ENCODE assay signal across 8 cellular contexts in genomic region chr1:236753554-236753953, GRCh38. TPM values are rescaled to one million over a fixed set of nuclear protein-coding genes. Genes with fewer than 3 reads are reported as not detected.
A peak's percentile ranks its signal among the peaks of the same experiment; 100 is the strongest.
DNase-seq lines count a peak whose midpoint lies in the region; ATAC-seq, FAIRE-seq and TF ChIP-seq lines count a peak whose summit lies in the region.

No MANE protein-coding gene starts in this region.

- H3K9me3 ChIP-seq in MM.1S (replicated peaks; ENCODE audit: insufficient read depth, low read length) (no peaks in the 10 kb centered on the region), K562 (replicated peaks; ENCODE audit: control insufficient read depth, insufficient read depth, low read depth, low read length) (no peaks in the 10 kb centered on the region), ascending aorta (no peaks in the 10 kb centered on the region), left lung (no peaks in the 10 kb centered on the region)

- no peaks in the 10 kb centered on the region for H3K79me1 ChIP-seq in mesendoderm (ENCODE audit: low read length)

- peak; percentile 79 for FAIRE-seq in K562 (lab: Jason Lieb, UNC)

- H3K4me1 ChIP-seq in MM.1S (ENCODE audit: low read length) (no peaks in the 10 kb centered on the region), K562 (replicated peaks in 1 of 2; ENCODE audit: control insufficient read depth in 2 of 2, insufficient read depth in 2 of 2, low read length in 2 of 2) (peaks cover 10 to 13% of the 10 kb centered on the region in 2 experiments), mesendoderm (ENCODE audit: control insufficient read depth, low read depth, low read length) (no peaks in the 10 kb centered on the region), ascending aorta (no peaks in the 10 kb centered on the region), left lung (no peaks in the 10 kb centered on the region)

- no peaks in the 10 kb centered on the region for H3K79me2 ChIP-seq in MM.1S (ENCODE audit: low read length)
- no peaks in the 10 kb centered on the region for H3K79me2 ChIP-seq in K562 (ENCODE audit: control insufficient read depth, insufficient read depth, low read length)
- no peaks in the 10 kb centered on the region for H3K79me2 ChIP-seq in mesendoderm (ENCODE audit: control insufficient read depth, insufficient read depth, low read length)

- no peak overlapping the region for H2AFZ ChIP-seq in MM.1S (ENCODE audit: low read length)
- peak overlapping the region; percentile 48 for H2AFZ ChIP-seq in K562 (ENCODE audit: low read depth, low read length)

- no peaks in the 10 kb centered on the region for H3K9me1 ChIP-seq in K562 (ENCODE audit: control insufficient read depth, insufficient read depth, low read length)

- H2AK5ac ChIP-seq in mesendoderm (ENCODE audit: low read length): no peak overlapping the region

- POLR2A ChIA-PET in K562 (lab: Yijun Ruan, JAX): interaction anchor here (0.9 kb wide), 1 partner anchor 809 kb away, joined by 3 read pairs; no protein-coding TSS in a partner anchor

- no peak overlapping the region for H3K23ac ChIP-seq in mesendoderm (ENCODE audit: low read length)

- H3K18ac ChIP-seq in mesendoderm (ENCODE audit: low read length): no peak overlapping the region

- no peak overlapping the region for H2BK15ac ChIP-seq in mesendoderm (replicated peaks; ENCODE audit: low read depth)

- H3K27ac ChIP-seq in MM.1S (ENCODE audit: low read length) (no peak overlapping the region), K562 (ENCODE audit: extremely low read depth, low read depth, low read length) (no peak overlapping the region), mesendoderm (ENCODE audit: low read depth, low read length) (no peak overlapping the region), ascending aorta (no peak overlapping the region), coronary artery (no peak overlapping the region), left lung (no peak overlapping the region)

- H2BK5ac ChIP-seq in mesendoderm (ENCODE audit: low read length): no peak overlapping the region

- peak; percentile 93 for ATAC-seq in K562
- ATAC-seq in left lung: no peak
- no peak for ATAC-seq in HG02759 (IDR thresholded peaks at IDR 0.05; ENCODE audit: unreplicated experiment)

- H3K4me3 ChIP-seq in MM.1S (ENCODE audit: low read length) (no peak overlapping the region), K562 (no peak overlapping the region), mesendoderm (ENCODE audit: low read length) (no peak overlapping the region), ascending aorta (no peak overlapping the region), coronary artery (no peak overlapping the region), left lung (no peak overlapping the region)

- intact Hi-C loops in K562 (cut with micrococcal nuclease) (loop anchor here (2.0 to 10.0 kb wide), 6 partner anchors 203 to 809 kb away; partner anchors contain the start of gene RYR2), ascending aorta (cut with DNase I) (no loop called here), left lung (cut with DNase I) (no loop called here)

- BruUV-seq in K562 (replicated peaks; lab: Mats Ljungman, UMichigan): no TSS peak

- TF ChIP-seq RAD21 in K562 (CRISPR knock-in tag; conservative IDR thresholded peaks at IDR 0.05 in 1 of 2, IDR thresholded peaks at IDR 0.05 in 1 of 2): peak; percentile 68 to 76

- no peak for TF ChIP-seq EP300 in K562 (IDR thresholded peaks at IDR 0.05; ENCODE audit: low read length)

- H3K4me2 ChIP-seq in MM.1S (ENCODE audit: low read depth, low read length) (no peak overlapping the region), K562 (ENCODE audit: insufficient read depth, low read length) (peak overlapping the region; percentile 40), mesendoderm (ENCODE audit: low read length) (no peak overlapping the region)

- H3K4ac ChIP-seq in mesendoderm (ENCODE audit: low read depth, low read length): no peak overlapping the region

- H3K9me2 ChIP-seq in MM.1S (replicated peaks; ENCODE audit: insufficient read depth, low read length): no peaks in the 10 kb centered on the region

- peak; percentile 58 for DNase-seq in EH (ENCODE audit: low read depth)
- peak; percentile 35 for DNase-seq in MM.1S
- peak; percentile 33 to 64 (median 44) for DNase-seq in K562 (ENCODE audit: extremely low read depth in 1 of 4, low spot score in 3 of 4)
- DNase-seq in mesendoderm: peak; percentile 93
- DNase-seq in ascending aorta (ENCODE audit: low spot score in 2 of 2): no peak
- no peak for DNase-seq in coronary artery (ENCODE audit: low spot score)
- no peak for DNase-seq in left lung

- H3K9ac ChIP-seq in MM.1S (ENCODE audit: low read length): no peak overlapping the region
- peak overlapping the region in 1 of 2 experiments; percentile 57; a peak in 2 of 4 replicates for H3K9ac ChIP-seq in K562 (ENCODE audit: insufficient read depth in 1 of 2, low read depth in 2 of 2, low read length in 2 of 2)
- H3K9ac ChIP-seq in mesendoderm (ENCODE audit: low read length): no peak overlapping the region

- CTCF ChIA-PET in K562 (lab: Yijun Ruan, JAX; ENCODE audit: low intra/inter-chr PET ratio): interaction anchor here (2.9 kb wide), 1 partner anchor 115 kb away, joined by 11 read pairs; no protein-coding TSS in a partner anchor

- H3F3A ChIP-seq in MM.1S (ENCODE audit: insufficient read depth, low read length): no peaks in the 10 kb centered on the region

- H4K20me1 ChIP-seq in MM.1S (ENCODE audit: insufficient read depth, low read length) (no peaks in the 10 kb centered on the region), K562 (replicated peaks; ENCODE audit: control insufficient read depth, insufficient read depth, low read length) (no peaks in the 10 kb centered on the region)

- no peak overlapping the region for H2BK120ac ChIP-seq in mesendoderm (ENCODE audit: low read depth, low read length)

- no peak overlapping the region for H4K5ac ChIP-seq in mesendoderm (ENCODE audit: low read length)

- in situ Hi-C loops in K562 (cut with MboI): no loop called here

- no peak overlapping the region for H4K8ac ChIP-seq in mesendoderm (ENCODE audit: low read depth, low read length)

- H3K36me3 ChIP-seq in MM.1S (replicated peaks; ENCODE audit: insufficient read depth, low read length): no peaks in the 10 kb centered on the region
- H3K36me3 ChIP-seq in K562 (ENCODE audit: control insufficient read depth, insufficient read depth, low read length): no peaks in the 10 kb centered on the region
- no peaks in the 10 kb centered on the region for H3K36me3 ChIP-seq in mesendoderm (ENCODE audit: control insufficient read depth, insufficient read depth, low read length)
- peaks cover 31 to 50% of the 10 kb centered on the region in 2 donors for H3K36me3 ChIP-seq in ascending aorta
- no peaks in the 10 kb centered on the region for H3K36me3 ChIP-seq in left lung

- TF ChIP-seq CTCF in MM.1S (IDR thresholded peaks at IDR 0.05; ENCODE audit: low read length) (no peak), K562 (IDR thresholded peaks at IDR 0.05 in 2 of 3, conservative IDR thresholded peaks at IDR 0.05 in 1 of 3; ENCODE audit: insufficient read depth in 2 of 3, low read depth in 1 of 3, low read length in 3 of 3) (peak; percentile 62 to 71 (median 63)), ascending aorta (IDR thresholded peaks at IDR 0.05) (no peak), coronary artery (IDR thresholded peaks at IDR 0.05) (no peak), left lung (IDR thresholded peaks at IDR 0.05) (no peak)

- H3K27me3 ChIP-seq in MM.1S (replicated peaks; ENCODE audit: insufficient read depth, low read length) (no peaks in the 10 kb centered on the region), K562 (ENCODE audit: control insufficient read depth in 2 of 2, insufficient read depth in 2 of 2, low read length in 2 of 2) (peaks cover 0 to 16% of the 10 kb centered on the region in 2 experiments; a peak in 4 of 5 replicates), mesendoderm (ENCODE audit: insufficient read depth, low read length, poor library complexity) (no peaks in the 10 kb centered on the region), ascending aorta (no peaks in the 10 kb centered on the region), left lung (peaks cover 0 to 8% of the 10 kb centered on the region in 2 donors)

- no peak for TF ChIP-seq POLR2A in K562 (conservative IDR thresholded peaks at IDR 0.05)

- 20% methylated on average over 3 of the region's 4 CpGs for WGBS in K562 (ENCODE audit: insufficient coverage, low coverage, missing lambda C conversion rate)
- no CpG with 5 or more reads among the region's 4 CpGs for WGBS in mesendoderm (ENCODE audit: extremely low coverage, insufficient coverage, low lambda C conversion rate)

- no peak overlapping the region for H3K56ac ChIP-seq in mesendoderm (ENCODE audit: low read length)

RNA-seq across cellular contexts. Expression of gene MTR, which starts 41.5 kb away (rescaled TPM):
- 48.7 and 126 TPM in 2 replicates for total RNA-seq in K562 (2011; cell fraction: chromatin; rRNA removed; ENCODE audit: low replicate concordance)
- total RNA-seq in K562 (2011; cell fraction: nucleolus; rRNA removed): 13.0 and 19.2 TPM in 2 replicates
- total RNA-seq in K562 (2011; cell fraction: nucleoplasm; rRNA removed): 33.1 and 37.2 TPM in 2 replicates
- total RNA-seq in K562 (2014; rRNA removed): 20.3 and 21.2 TPM in 2 replicates
- total RNA-seq in K562 (2014; rRNA removed; fragmentation: Illumina TruSeq; extraction: Trizol): 31.5 and 38.4 TPM in 2 replicates
- total RNA-seq in K562 (2015; rRNA removed; fragmentation: Illumina TruSeq; extraction: Trizol): 28.4 and 31.1 TPM in 2 replicates
- 38.0 and 44.3 TPM in 2 replicates for total RNA-seq in K562 (2021)
- polyA plus RNA-seq in K562 (2011; rRNA removed): 25.4 and 28.7 TPM in 2 replicates
- 7.9 and 13.2 TPM in 2 replicates for polyA plus RNA-seq in K562 (2011; cell fraction: cytosol; rRNA removed)
- polyA plus RNA-seq in K562 (2011; cell fraction: nucleus; rRNA removed): 27.0 and 38.9 TPM in 2 replicates
- 9.6 and 11.5 TPM in 2 replicates for polyA plus RNA-seq in K562 (2012)
- polyA plus RNA-seq in K562 (2014; fragmentation: Illumina TruSeq; extraction: Trizol): 14.2 and 16.1 TPM in 2 replicates
- polyA plus RNA-seq in K562 (2014; fragmentation: Nextera tagmentation; extraction: Ambion mirVana): 1 to 10 TPM; 3.4 to 5.1 TPM
- polyA plus RNA-seq in K562 (2014; rRNA removed): 16.9 and 17.6 TPM in 2 replicates
- polyA minus RNA-seq in K562 (2011; rRNA and poly(A)+ RNA removed): 93.6 and 102 TPM in 2 replicates
- 30.9 and 34.7 TPM in 2 replicates for polyA minus RNA-seq in K562 (2011; cell fraction: cytosol; rRNA and poly(A)+ RNA removed)
- 18.4 and 43.9 TPM in 2 replicates for polyA minus RNA-seq in K562 (2011; cell fraction: nucleus; rRNA and poly(A)+ RNA removed)
- polyA plus RNA-seq in mesendoderm (2013, experiment 1 of 2): 8.5 TPM
- 7.7 TPM for polyA plus RNA-seq in mesendoderm (2013, experiment 2 of 2)
- 36.1 TPM for total RNA-seq in ascending aorta
- total RNA-seq in left lung: 10 to 100 TPM; 35.9 to 40.4 TPM

Comparison
In these comparisons a context has a peak if more than half of its experiments do, and no peak if none do; other contexts are left out.
1. DNase-seq: peak in EH (single experiment), MM.1S (single experiment), K562 (4 of 4) and mesendoderm (single experiment); none in ascending aorta (0 of 2), coronary artery (single experiment) and left lung (0 of 2).
2. CTCF ChIP-seq: peak in K562 (3 of 3); none in MM.1S (single experiment), ascending aorta (0 of 3), coronary artery (single experiment) and left lung (0 of 2).